In the genomic region with DNA sequence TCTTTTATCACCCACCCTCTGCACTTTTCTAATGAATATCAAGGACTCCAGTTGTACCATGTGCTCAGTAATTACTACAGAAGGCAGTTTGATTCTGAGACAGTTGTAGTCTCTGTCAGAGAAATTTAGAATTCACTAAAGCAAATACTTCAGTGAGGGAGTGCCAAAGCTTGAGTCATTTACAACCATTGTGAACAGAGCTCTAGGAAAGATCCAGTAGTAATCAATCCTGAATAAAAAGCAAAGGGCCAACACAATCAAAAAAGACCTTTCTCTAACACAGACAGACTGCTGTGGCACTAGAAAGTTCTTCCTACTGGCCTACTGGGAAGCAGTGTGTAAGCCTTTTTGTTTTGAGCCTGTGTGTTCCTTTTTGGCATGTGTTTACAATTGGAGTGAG, we compare ENCODE assay signal across 21 cellular contexts.
DNase-seq lines count a peak whose midpoint lies in the region; ATAC-seq, FAIRE-seq and TF ChIP-seq lines count a peak whose summit lies in the region.
"Had no signal": no experiment of that assay in that cellular context is flagged by ENCODE, and none has a peak within 500 bp of the region (broad histone marks: within the 10 kb centered on the region; RNA-seq: fewer than 3 reads in every experiment).

No MANE protein-coding gene starts in this region.

- H3K36me3 ChIP-seq in bronchial epithelial cell (ENCODE audit: control insufficient read depth, insufficient read depth, low read length): no peaks in the 10 kb centered on the region
- no peaks in the 10 kb centered on the region for H3K36me3 ChIP-seq in upper lobe of right lung
- H3K36me3 ChIP-seq: BLaER1 treated with 17β-estradiol and CSF1 and Interleukin-3, amounts not matched to agents 10 nM and 100 nM; heart right ventricle; lower lobe of right lung had no signal

- DNase-seq in NCI-H345 (lab: John Stamatoyannopoulos, UW) (peak; percentile 37), NCI-H345 treated with DMSO at 0.1 percent for 48 hours (lab: John Stamatoyannopoulos, UW; ENCODE audit: unreplicated experiment) (no peak), bronchial epithelial cell (ENCODE audit: low read depth) (peak; percentile 45), inferior parietal cortex (ENCODE audit: extremely low spot score) (peak; percentile 63), superior temporal gyrus (ENCODE audit: extremely low spot score) (peak; percentile 63), upper lobe of right lung (no peak), H54 (ENCODE audit: insufficient read length, low spot score) (no peak), SKM-1 (lab: John Stamatoyannopoulos, UW; ENCODE audit: unreplicated experiment) (no peak)
- DNase-seq: activated CD4-positive, alpha-beta T cell treated with anti-CD3 and anti-CD28 coated beads for 48 hours; activated naive CD8-positive, alpha-beta T cell treated with anti-CD3 and anti-CD28 coated beads, Interleukin-2, amount 10 ng/mL, durations not matched to agents 7 days and 5 days; heart right ventricle; lower lobe of right lung; naive thymus-derived CD8-positive, alpha-beta T cell; NCI-H1694 treated with DMSO at 0.1 percent for 48 hours; NCI-H510A treated with DMSO at 0.1 percent for 48 hours; posterior cingulate gyrus; stimulated activated naive CD8-positive, alpha-beta T cell treated with anti-CD3 and anti-CD28 coated beads, Interleukin-15, amount 100 ng/mL, for 72 hours had no signal

- TF ChIP-seq CTCF in bronchial epithelial cell (IDR thresholded peaks at IDR 0.05; ENCODE audit: insufficient read depth, low read length, severe bottlenecking): no peak
- no peak for TF ChIP-seq CTCF in upper lobe of right lung (IDR thresholded peaks at IDR 0.05)

- intact Hi-C loops in upper lobe of right lung (cut with DNase I): no loop called here

- H3K4me3 ChIP-seq in bronchial epithelial cell (ENCODE audit: low read depth, low read length) (no peak overlapping the region), upper lobe of right lung (no peak overlapping the region)
- H3K4me3 ChIP-seq: A549; BLaER1 treated with 17β-estradiol and CSF1 and Interleukin-3, amounts not matched to agents 10 nM and 100 nM; heart right ventricle; lower lobe of right lung had no signal

- no peaks in the 10 kb centered on the region for H3K4me1 ChIP-seq in upper lobe of right lung
- H3K4me1 ChIP-seq: BLaER1 treated with 17β-estradiol and CSF1 and Interleukin-3, amounts not matched to agents 10 nM and 100 nM; heart right ventricle; lower lobe of right lung had no signal

- H3K27me3 ChIP-seq in bronchial epithelial cell (ENCODE audit: control insufficient read depth, insufficient read depth, low read length): no peaks in the 10 kb centered on the region
- H3K27me3 ChIP-seq in upper lobe of right lung: no peaks in the 10 kb centered on the region
- H3K27me3 ChIP-seq: BLaER1 treated with 17β-estradiol and CSF1 and Interleukin-3, amounts not matched to agents 10 nM and 100 nM; heart right ventricle had no signal

- no peak for ATAC-seq in upper lobe of right lung
- ATAC-seq: A549; heart right ventricle; naive thymus-derived CD8-positive, alpha-beta T cell; Right ventricle myocardium inferior; stimulated activated naive CD8-positive, alpha-beta T cell treated with anti-CD3 and anti-CD28 coated beads, Interleukin-15, amount 100 ng/mL, for 72 hours had no signal

- FAIRE-seq in bronchial epithelial cell (lab: Jason Lieb, UNC) (no peak), H54 (lab: Jason Lieb, UNC) (no peak)
- FAIRE-seq: A549, TTC549 had no signal

- no peak for TF ChIP-seq POLR2A in H54 (IDR thresholded peaks at IDR 0.05; ENCODE audit: low read depth, low read length)

- no peaks in the 10 kb centered on the region for H3K9me3 ChIP-seq in upper lobe of right lung
- H3K9me3 ChIP-seq: A549; BLaER1 treated with 17β-estradiol and CSF1 and Interleukin-3, amounts not matched to agents 10 nM and 100 nM; lower lobe of right lung had no signal

- H3K27ac ChIP-seq in upper lobe of right lung: no peak overlapping the region
- H3K27ac ChIP-seq: A549; BLaER1 treated with 17β-estradiol and CSF1 and Interleukin-3, amounts not matched to agents 10 nM and 100 nM; heart right ventricle; lower lobe of right lung had no signal

Comparison
In these comparisons a context has a peak if more than half of its experiments do, and no peak if none do; other contexts are left out.
1. DNase-seq: peak in NCI-H345 (single experiment), bronchial epithelial cell (single experiment), inferior parietal cortex (single experiment) and superior temporal gyrus (single experiment); none in NCI-H345 treated with DMSO at 0.1 percent for 48 hours (single experiment), upper lobe of right lung (single experiment), H54 (single experiment) and SKM-1 (single experiment).